ENCODE assay signal across 32 cellular contexts in the genomic region with DNA sequence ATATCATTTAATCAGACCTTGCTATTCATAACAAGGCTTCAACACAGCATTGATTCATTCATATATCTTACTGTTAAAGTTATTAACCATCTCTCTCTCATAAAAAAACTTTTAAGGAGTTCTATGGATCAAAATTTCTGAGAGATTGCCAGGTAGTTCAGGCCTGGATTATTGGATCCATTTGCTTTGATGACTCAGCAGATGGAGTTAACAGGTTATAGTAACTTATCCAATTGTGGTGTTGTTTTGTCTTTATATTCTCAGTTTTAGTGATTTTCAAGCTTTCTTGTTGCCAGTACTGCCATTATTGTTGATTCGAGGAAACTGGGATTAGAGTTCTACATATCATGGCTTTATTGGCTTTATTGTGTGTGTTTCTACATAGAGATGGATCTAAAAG.
"Had no signal": no experiment of that assay in that cellular context is flagged by ENCODE, and none has a peak within 500 bp of the region (broad histone marks: within the 10 kb centered on the region; RNA-seq: fewer than 3 reads in every experiment).

No MANE protein-coding gene starts in this region.

- FAIRE-seq: colon, TTC549 had no signal

- H3K9me3 ChIP-seq: ascending aorta, body of pancreas, breast epithelium had no signal

- H3K4me3 ChIP-seq: ascending aorta, body of pancreas, breast epithelium had no signal

- DNase-seq: activated B cell treated with CpG ODN at 0.5 μM for 24 hours; activated CD4-positive, alpha-beta memory T cell treated with anti-CD3 and anti-CD28 coated beads for 36 hours; activated CD4-positive, alpha-beta T cell treated with anti-CD3 and anti-CD28 coated beads for 4 hours; activated CD4-positive, alpha-beta T cell treated with anti-CD3 and anti-CD28 coated beads, Interleukin-2, amount 10 ng/mL, durations not matched to agents 24 days and 14 days; activated CD4-positive, alpha-beta T cell treated with anti-CD3 and anti-CD28 coated beads, Interleukin-2, amount 50 U/mL, for 1 hour; activated CD4-positive, alpha-beta T cell treated with anti-CD3 and anti-CD28 coated beads, Interleukin-2, amount 50 U/mL, for 4 hours; activated CD4-positive, CD25-positive, alpha-beta regulatory T cell treated with anti-CD3 and anti-CD28 coated beads, Interleukin-2, amount 50 U/mL, for 72 hours; activated CD8-positive, alpha-beta memory T cell treated with anti-CD3 and anti-CD28 coated beads, Interleukin-2, amount 50 U/mL, for 4 hours; activated CD8-positive, alpha-beta T cell treated with anti-CD3 and anti-CD28 coated beads for 36 hours; activated effector memory CD4-positive, alpha-beta T cell treated with anti-CD3 and anti-CD28 coated beads, Interleukin-2, amount 50 U/mL, for 16 hours; activated gamma-delta T cell treated with Interleukin-2 at 50 U/mL for 16 hours; activated naive CD4-positive, alpha-beta T cell treated with anti-CD3 and anti-CD28 coated beads, Interleukin-2, amount 10 ng/mL, durations not matched to agents 7 days and 5 days; activated naive CD4-positive, alpha-beta T cell treated with Interleukin-2 at 50 U/mL for 16 hours; activated naive CD8-positive, alpha-beta T cell treated with anti-CD3 and anti-CD28 coated beads, Interleukin-2, amount 10 ng/mL, durations not matched to agents 7 days and 5 days; activated naive CD8-positive, alpha-beta T cell treated with anti-CD3 and anti-CD28 coated beads, Interleukin-2, amount 50 U/mL, for 24 hours; activated T-cell treated with anti-CD3 and anti-CD28 coated beads for 4 hours; activated T-cell treated with anti-CD3 and anti-CD28 coated beads, Interleukin-2, amount 50 U/mL, for 1 hour; activated T-cell treated with anti-CD3 and anti-CD28 coated beads, Interleukin-2, amount 50 U/mL, for 4 hours; activated T-cell treated with anti-CD3 and anti-CD28 coated beads, Interleukin-2, amount 50 U/mL, for 72 hours; amygdala; anterior cingulate cortex; body of pancreas; brain microvascular endothelial cell; central memory CD4-positive, alpha-beta T cell; T-helper 2 cell; T-helper 9 cell had no signal

- H3K4me1 ChIP-seq: ascending aorta, body of pancreas, breast epithelium had no signal

- H3K27ac ChIP-seq: ascending aorta, body of pancreas, brain microvascular endothelial cell, breast epithelium, VCaP had no signal

- H3K27me3 ChIP-seq: ascending aorta, body of pancreas, brain microvascular endothelial cell, breast epithelium had no signal

- ATAC-seq: activated CD8-positive, alpha-beta T cell treated with anti-CD3 and anti-CD28 coated beads for 36 hours; activated naive CD8-positive, alpha-beta T cell treated with anti-CD3 and anti-CD28 coated beads, Interleukin-2, amount 50 U/mL, for 24 hours; activated T-cell treated with anti-CD3 and anti-CD28 coated beads, Interleukin-2, amount 50 U/mL, for 4 hours; activated T-cell treated with anti-CD3 and anti-CD28 coated beads, Interleukin-2, amount 50 U/mL, for 72 hours; activated T-helper 17 cell treated with anti-CD3 and anti-CD28 coated beads, Interleukin-2, amount 50 U/mL, for 72 hours; body of pancreas had no signal

- H3K36me3 ChIP-seq: ascending aorta, brain microvascular endothelial cell, breast epithelium had no signal
